Comparison of ENCODE assay signal across 15 cellular contexts in the genomic region with DNA sequence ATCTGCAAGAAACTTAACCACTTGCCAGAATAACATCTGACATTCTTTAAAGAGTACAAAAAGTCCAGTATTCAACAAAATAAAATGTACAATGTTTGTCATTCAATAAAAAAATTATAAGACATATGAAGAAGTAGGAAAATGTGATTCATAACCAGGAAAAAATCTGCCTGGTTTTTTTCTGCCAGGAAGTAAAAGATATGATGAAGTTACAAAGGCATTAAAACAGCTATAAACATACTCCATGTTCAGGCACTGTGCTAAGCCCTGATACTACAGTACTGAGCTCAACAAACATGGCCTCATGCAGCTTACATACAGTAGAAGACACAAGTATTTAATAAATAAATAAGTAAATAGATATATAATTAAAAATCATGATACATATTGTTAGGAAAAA.
DNase-seq lines count a peak whose midpoint lies in the region; ATAC-seq and TF ChIP-seq lines count a peak whose summit lies in the region.
"Had no signal": no experiment of that assay in that cellular context is flagged by ENCODE, and none has a peak within 500 bp of the region (broad histone marks: within the 10 kb centered on the region; RNA-seq: fewer than 3 reads in every experiment).

No MANE protein-coding gene starts in this region.

- H3K9me3 Mint-ChIP-seq in activated CD4-positive, alpha-beta T cell treated with anti-CD3 and anti-CD28 coated beads, Interleukin-2, amount 10 ng/mL, durations not matched to agents 24 days and 14 days, result peaks cover 29% of the 10 kb centered on the region

- no peak overlapping the region for H3K27ac ChIP-seq in left ventricle myocardium inferior (replicated peaks)
- H3K27ac ChIP-seq: BLaER1 had no signal

- peak; percentile 1 for DNase-seq in EH (ENCODE audit: low read depth)
- peak; percentile 41 for DNase-seq in LHCN-M2 (ENCODE audit: low read depth)
- DNase-seq in choroid plexus epithelial cell (ENCODE audit: low read depth), result peak; percentile 19
- DNase-seq in fibroblast of pulmonary artery (ENCODE audit: low read depth), result peak; percentile 38
- DNase-seq in activated CD4-positive, alpha-beta T cell treated with anti-CD3 and anti-CD28 coated beads, Interleukin-2, amount 10 ng/mL, durations not matched to agents 24 days and 14 days, result no peak
- DNase-seq in left ventricle myocardium inferior, result no peak
- DNase-seq: 8988T; AML-193; Caco-2; CD8-positive, alpha-beta memory T cell; DND-41; GF-D8 had no signal

- no peaks in the 10 kb centered on the region for H3K27me3 ChIP-seq in left ventricle myocardium inferior (ENCODE audit: low read depth)
- H3K27me3 ChIP-seq: BLaER1 had no signal

- TF ChIP-seq POLR2A in GM18505 (IDR thresholded peaks at IDR 0.05; ENCODE audit: borderline replicate concordance, extremely low read depth, insufficient read depth, insufficient read length), result no peak

- no peaks in the 10 kb centered on the region for H3K36me3 ChIP-seq in left ventricle myocardium inferior
- H3K36me3 ChIP-seq: BLaER1 had no signal

- H3K4me1 Mint-ChIP-seq in activated CD4-positive, alpha-beta T cell treated with anti-CD3 and anti-CD28 coated beads, Interleukin-2, amount 10 ng/mL, durations not matched to agents 24 days and 14 days, result peaks cover 12% of the 10 kb centered on the region

- no peaks in the 10 kb centered on the region for H3K4me1 ChIP-seq in left ventricle myocardium inferior
- H3K4me1 ChIP-seq: BLaER1 had no signal

- H3K4me3 ChIP-seq in choroid plexus epithelial cell (ENCODE audit: low read depth, low read length), result no peak overlapping the region
- H3K4me3 ChIP-seq in fibroblast of pulmonary artery (replicated peaks; ENCODE audit: low read depth, low read length), result no peak overlapping the region
- no peak overlapping the region for H3K4me3 ChIP-seq in left ventricle myocardium inferior
- H3K4me3 ChIP-seq: BLaER1 had no signal

- H3K36me3 Mint-ChIP-seq in activated CD4-positive, alpha-beta T cell treated with anti-CD3 and anti-CD28 coated beads, Interleukin-2, amount 10 ng/mL, durations not matched to agents 24 days and 14 days (ENCODE audit: low read depth), result peaks cover 6% of the 10 kb centered on the region

- TF ChIP-seq CTCF in choroid plexus epithelial cell (conservative IDR thresholded peaks at IDR 0.05; ENCODE audit: low read depth, low read length) (no peak), fibroblast of pulmonary artery (IDR thresholded peaks at IDR 0.05; ENCODE audit: low read length, missing control alignments) (no peak), left ventricle myocardium inferior (IDR thresholded peaks at IDR 0.05; ENCODE audit: borderline replicate concordance) (no peak)

- no peak overlapping the region for H3K27ac Mint-ChIP-seq in activated CD4-positive, alpha-beta T cell treated with anti-CD3 and anti-CD28 coated beads, Interleukin-2, amount 10 ng/mL, durations not matched to agents 24 days and 14 days
- H3K27ac Mint-ChIP-seq: CD8-positive, alpha-beta memory T cell had no signal

- ATAC-seq in HG03571 (IDR thresholded peaks at IDR 0.05; ENCODE audit: unreplicated experiment) (no peak), GM18505 (IDR thresholded peaks at IDR 0.05; ENCODE audit: unreplicated experiment) (no peak)

- H3K9me3 ChIP-seq in left ventricle myocardium inferior (replicated peaks), result peaks cover 8% of the 10 kb centered on the region

- H3K27me3 Mint-ChIP-seq in activated CD4-positive, alpha-beta T cell treated with anti-CD3 and anti-CD28 coated beads, Interleukin-2, amount 10 ng/mL, durations not matched to agents 24 days and 14 days, result no peaks in the 10 kb centered on the region

- no peak overlapping the region for H3K4me3 Mint-ChIP-seq in activated CD4-positive, alpha-beta T cell treated with anti-CD3 and anti-CD28 coated beads, Interleukin-2, amount 10 ng/mL, durations not matched to agents 24 days and 14 days
- H3K4me3 Mint-ChIP-seq: CD8-positive, alpha-beta memory T cell had no signal

- intact Hi-C loops in activated CD4-positive, alpha-beta T cell treated with anti-CD3 and anti-CD28 coated beads, Interleukin-2, amount 10 ng/mL, durations not matched to agents 24 days and 14 days (cut with micrococcal nuclease), result no loop called here
- intact Hi-C loops in left ventricle myocardium inferior (cut with micrococcal nuclease), result no loop called here

Comparison
In these comparisons a context has a peak if more than half of its experiments do, and no peak if none do; other contexts are left out.
1. DNase-seq: peak in EH (single experiment), LHCN-M2 (single experiment), choroid plexus epithelial cell (single experiment) and fibroblast of pulmonary artery (single experiment); none in activated CD4-positive, alpha-beta T cell treated with anti-CD3 and anti-CD28 coated beads, Interleukin-2, amount 10 ng/mL, durations not matched to agents 24 days and 14 days (single experiment) and left ventricle myocardium inferior (single experiment).